17 cellular contexts compared by ENCODE assay signal in genomic region chr6:33995046-33995872, GRCh38.
DNase-seq lines count a peak whose midpoint lies in the region; ATAC-seq and TF ChIP-seq lines count a peak whose summit lies in the region.
"Had no signal": no experiment of that assay in that cellular context is flagged by ENCODE, and none has a peak within 500 bp of the region (broad histone marks: within the 10 kb centered on the region; RNA-seq: fewer than 3 reads in every experiment).

No MANE protein-coding gene starts in this region.

- H3K27ac Mint-ChIP-seq in endodermal cell: no peak overlapping the region
- H3K27ac Mint-ChIP-seq: activated CD8-positive, alpha-beta T cell treated with anti-CD3 and anti-CD28 coated beads for 36 hours; activated naive CD4-positive, alpha-beta T cell treated with anti-CD3 and anti-CD28 coated beads for 36 hours; memory B cell had no signal

- H3K9me3 ChIP-seq in endodermal cell (ENCODE audit: control insufficient read depth, low read length) (peaks cover 9% of the 10 kb centered on the region), gastrocnemius medialis (peaks cover 0 to 5% (median 0%) of the 10 kb centered on the region in 3 donors)
- H3K9me3 ChIP-seq: prostate gland had no signal

- no peak overlapping the region for H3K27ac ChIP-seq in endodermal cell (ENCODE audit: low read depth, low read length)
- H3K27ac ChIP-seq in gastrocnemius medialis: no peak overlapping the region
- H3K27ac ChIP-seq: epithelial cell of prostate, PC-9, prostate gland had no signal

- no peaks in the 10 kb centered on the region for H3K36me3 ChIP-seq in endodermal cell (ENCODE audit: control insufficient read depth, insufficient read depth, low read length)
- H3K36me3 ChIP-seq in gastrocnemius medialis: no peaks in the 10 kb centered on the region
- H3K36me3 ChIP-seq: prostate gland had no signal

- no peak overlapping the region for H3K4me3 Mint-ChIP-seq in endodermal cell
- H3K4me3 Mint-ChIP-seq: activated CD8-positive, alpha-beta T cell treated with anti-CD3 and anti-CD28 coated beads for 36 hours; activated naive CD4-positive, alpha-beta T cell treated with anti-CD3 and anti-CD28 coated beads for 36 hours; memory B cell had no signal

- in situ Hi-C loops in gastrocnemius medialis (cut with MboI; ENCODE audit: low sequenced_read_pairs in 4 of 4): no loop called here

- H3K9me3 Mint-ChIP-seq in endodermal cell: peaks cover 13% of the 10 kb centered on the region

- intact Hi-C loops in posterior vena cava (cut with DNase I): no loop called here
- intact Hi-C loops in gastrocnemius medialis (cut with DNase I; ENCODE audit: low total_unique reads): no loop called here

- WGBS in endodermal cell (ENCODE audit: insufficient coverage in 1 of 2, insufficient read length in 1 of 2), 2 experiments: 66 to 79% methylated on average over 6 to 11 of the region's 11 CpGs

- DNase-seq in NCI-H1417 (lab: John Stamatoyannopoulos, UW) (peak in 2 of 3 experiments; percentile 36 to 60), NCI-H1417 treated with DMSO at 0.1 percent for 48 hours (lab: John Stamatoyannopoulos, UW) (no peak), NCI-H510A treated with DMSO at 0.1 percent for 48 hours (lab: John Stamatoyannopoulos, UW) (peak; percentile 44), endodermal cell (peak; percentile 58), posterior vena cava (ENCODE audit: low spot score) (peak; percentile 55), SW480 (ENCODE audit: low spot score) (no peak), gastrocnemius medialis (no peak)
- DNase-seq: activated CD8-positive, alpha-beta T cell treated with anti-CD3 and anti-CD28 coated beads for 36 hours; activated naive CD4-positive, alpha-beta T cell treated with anti-CD3 and anti-CD28 coated beads for 36 hours; caudate nucleus; GOT3; NCI-H187; PC-9 had no signal

- no peak overlapping the region for H3K4me3 ChIP-seq in endodermal cell (ENCODE audit: low read length)
- H3K4me3 ChIP-seq in gastrocnemius medialis: no peak overlapping the region
- H3K4me3 ChIP-seq: PC-9, prostate gland had no signal

- peak; percentile 59 for TF ChIP-seq CTCF in endodermal cell (conservative IDR thresholded peaks at IDR 0.05)
- TF ChIP-seq CTCF in gastrocnemius medialis (IDR thresholded peaks at IDR 0.05 in 4 of 5, conservative IDR thresholded peaks at IDR 0.05 in 1 of 5): no peak

- H3K36me3 Mint-ChIP-seq in endodermal cell (ENCODE audit: low read depth): no peaks in the 10 kb centered on the region
- H3K36me3 Mint-ChIP-seq: memory B cell had no signal

- H3K27me3 ChIP-seq in endodermal cell (ENCODE audit: control insufficient read depth, insufficient read depth, low read length, poor library complexity, severe bottlenecking) (peaks cover 81% of the 10 kb centered on the region), gastrocnemius medialis (peaks cover 0 to 11% (median 8%) of the 10 kb centered on the region in 3 donors)

- H3K4me1 Mint-ChIP-seq in endodermal cell: peaks cover 33% of the 10 kb centered on the region
- H3K4me1 Mint-ChIP-seq: memory B cell had no signal

- ATAC-seq in GM21737 (IDR thresholded peaks at IDR 0.05; ENCODE audit: unreplicated experiment) (no peak), gastrocnemius medialis (no peak)
- ATAC-seq: activated CD8-positive, alpha-beta T cell treated with anti-CD3 and anti-CD28 coated beads for 36 hours had no signal

- peaks cover 7% of the 10 kb centered on the region for H3K4me1 ChIP-seq in endodermal cell (ENCODE audit: control insufficient read depth, insufficient read depth, low read length)
- no peaks in the 10 kb centered on the region for H3K4me1 ChIP-seq in gastrocnemius medialis

- H3K27me3 Mint-ChIP-seq in endodermal cell (ENCODE audit: insufficient read depth): peaks cover 97% of the 10 kb centered on the region

- no peak overlapping the region for H3K9ac ChIP-seq in endodermal cell (ENCODE audit: extremely low read depth, low read length, poor library complexity, severe bottlenecking)

- TF ChIP-seq POLR2A in gastrocnemius medialis (IDR thresholded peaks at IDR 0.05): no peak

Comparison
In these comparisons a context has a peak if more than half of its experiments do, and no peak if none do; other contexts are left out.
1. DNase-seq: peak in NCI-H1417 (2 of 3), NCI-H510A treated with DMSO at 0.1 percent for 48 hours (single experiment), endodermal cell (single experiment) and posterior vena cava (single experiment); none in NCI-H1417 treated with DMSO at 0.1 percent for 48 hours (single experiment), SW480 (single experiment) and gastrocnemius medialis (0 of 2).